ENCODE assay signal across 1 cellular context in the genomic region with DNA sequence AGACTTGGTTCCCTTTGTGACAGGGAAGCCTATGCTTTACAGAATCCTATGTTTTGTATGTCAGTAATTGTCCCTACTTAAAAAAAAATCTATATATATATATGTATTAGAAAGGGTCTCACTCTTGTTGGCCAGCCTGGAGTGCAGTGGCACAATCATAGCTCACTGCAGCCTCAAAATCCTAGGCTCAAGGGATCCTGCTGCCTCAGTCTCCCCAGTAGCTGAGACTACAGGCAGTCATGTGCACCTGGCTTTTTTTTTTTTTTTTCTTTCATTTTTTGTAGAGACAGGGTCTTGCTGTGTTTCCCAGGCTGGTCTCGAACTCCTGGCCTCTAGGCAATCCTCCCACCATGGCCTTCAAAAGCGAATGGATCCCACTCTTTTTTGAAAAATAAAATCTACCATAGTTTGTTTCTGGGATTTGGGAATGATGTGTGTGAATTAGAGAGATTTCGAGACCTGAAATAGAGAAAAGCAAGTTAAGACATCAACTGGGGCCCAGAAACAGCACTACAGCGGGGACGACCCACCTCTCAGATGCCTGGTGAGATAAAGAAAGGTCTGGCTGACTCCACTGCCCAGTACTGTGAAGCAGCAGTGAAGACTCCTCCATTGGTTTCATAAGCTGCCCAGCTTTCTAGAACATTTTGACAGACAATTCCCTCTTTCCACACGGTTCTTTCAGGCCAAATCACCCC.
TF ChIP-seq lines count a peak whose summit lies in the region.

No MANE protein-coding gene starts in this region.

TF ChIP-seq in GM23338, 12 proteins besides CTCF, POLR2A, EP300 and RAD21 (continued from another document):
- TF ChIP-seq, protein P1, sequence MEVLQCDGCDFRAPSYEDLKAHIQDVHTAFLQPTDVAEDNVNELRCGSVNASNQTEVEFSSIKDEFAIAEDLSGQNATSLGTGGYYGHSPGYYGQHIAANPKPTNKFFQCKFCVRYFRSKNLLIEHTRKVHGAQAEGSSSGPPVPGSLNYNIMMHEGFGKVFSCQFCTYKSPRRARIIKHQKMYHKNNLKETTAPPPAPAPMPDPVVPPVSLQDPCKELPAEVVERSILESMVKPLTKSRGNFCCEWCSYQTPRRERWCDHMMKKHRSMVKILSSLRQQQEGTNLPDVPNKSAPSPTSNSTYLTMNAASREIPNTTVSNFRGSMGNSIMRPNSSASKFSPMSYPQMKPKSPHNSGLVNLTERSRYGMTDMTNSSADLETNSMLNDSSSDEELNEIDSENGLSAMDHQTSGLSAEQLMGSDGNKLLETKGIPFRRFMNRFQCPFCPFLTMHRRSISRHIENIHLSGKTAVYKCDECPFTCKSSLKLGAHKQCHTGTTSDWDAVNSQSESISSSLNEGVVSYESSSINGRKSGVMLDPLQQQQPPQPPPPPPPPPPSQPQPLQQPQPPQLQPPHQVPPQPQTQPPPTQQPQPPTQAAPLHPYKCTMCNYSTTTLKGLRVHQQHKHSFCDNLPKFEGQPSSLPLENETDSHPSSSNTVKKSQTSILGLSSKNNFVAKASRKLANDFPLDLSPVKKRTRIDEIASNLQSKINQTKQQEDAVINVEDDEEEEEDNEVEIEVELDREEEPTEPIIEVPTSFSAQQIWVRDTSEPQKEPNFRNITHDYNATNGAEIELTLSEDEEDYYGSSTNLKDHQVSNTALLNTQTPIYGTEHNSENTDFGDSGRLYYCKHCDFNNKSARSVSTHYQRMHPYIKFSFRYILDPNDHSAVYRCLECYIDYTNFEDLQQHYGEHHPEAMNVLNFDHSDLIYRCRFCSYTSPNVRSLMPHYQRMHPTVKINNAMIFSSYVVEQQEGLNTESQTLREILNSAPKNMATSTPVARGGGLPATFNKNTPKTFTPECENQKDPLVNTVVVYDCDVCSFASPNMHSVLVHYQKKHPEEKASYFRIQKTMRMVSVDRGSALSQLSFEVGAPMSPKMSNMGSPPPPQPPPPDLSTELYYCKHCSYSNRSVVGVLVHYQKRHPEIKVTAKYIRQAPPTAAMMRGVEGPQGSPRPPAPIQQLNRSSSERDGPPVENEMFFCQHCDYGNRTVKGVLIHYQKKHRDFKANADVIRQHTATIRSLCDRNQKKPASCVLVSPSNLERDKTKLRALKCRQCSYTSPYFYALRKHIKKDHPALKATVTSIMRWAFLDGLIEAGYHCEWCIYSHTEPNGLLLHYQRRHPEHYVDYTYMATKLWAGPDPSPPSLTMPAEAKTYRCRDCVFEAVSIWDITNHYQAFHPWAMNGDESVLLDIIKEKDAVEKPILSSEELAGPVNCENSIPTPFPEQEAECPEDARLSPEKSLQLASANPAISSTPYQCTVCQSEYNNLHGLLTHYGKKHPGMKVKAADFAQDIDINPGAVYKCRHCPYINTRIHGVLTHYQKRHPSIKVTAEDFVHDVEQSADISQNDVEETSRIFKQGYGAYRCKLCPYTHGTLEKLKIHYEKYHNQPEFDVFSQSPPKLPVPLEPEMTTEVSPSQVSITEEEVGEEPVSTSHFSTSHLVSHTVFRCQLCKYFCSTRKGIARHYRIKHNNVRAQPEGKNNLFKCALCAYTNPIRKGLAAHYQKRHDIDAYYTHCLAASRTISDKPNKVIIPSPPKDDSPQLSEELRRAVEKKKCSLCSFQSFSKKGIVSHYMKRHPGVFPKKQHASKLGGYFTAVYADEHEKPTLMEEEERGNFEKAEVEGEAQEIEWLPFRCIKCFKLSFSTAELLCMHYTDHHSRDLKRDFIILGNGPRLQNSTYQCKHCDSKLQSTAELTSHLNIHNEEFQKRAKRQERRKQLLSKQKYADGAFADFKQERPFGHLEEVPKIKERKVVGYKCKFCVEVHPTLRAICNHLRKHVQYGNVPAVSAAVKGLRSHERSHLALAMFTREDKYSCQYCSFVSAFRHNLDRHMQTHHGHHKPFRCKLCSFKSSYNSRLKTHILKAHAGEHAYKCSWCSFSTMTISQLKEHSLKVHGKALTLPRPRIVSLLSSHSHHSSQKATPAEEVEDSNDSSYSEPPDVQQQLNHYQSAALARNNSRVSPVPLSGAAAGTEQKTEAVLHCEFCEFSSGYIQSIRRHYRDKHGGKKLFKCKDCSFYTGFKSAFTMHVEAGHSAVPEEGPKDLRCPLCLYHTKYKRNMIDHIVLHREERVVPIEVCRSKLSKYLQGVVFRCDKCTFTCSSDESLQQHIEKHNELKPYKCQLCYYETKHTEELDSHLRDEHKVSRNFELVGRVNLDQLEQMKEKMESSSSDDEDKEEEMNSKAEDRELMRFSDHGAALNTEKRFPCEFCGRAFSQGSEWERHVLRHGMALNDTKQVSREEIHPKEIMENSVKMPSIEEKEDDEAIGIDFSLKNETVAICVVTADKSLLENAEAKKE (CRISPR knock-in tag; IDR thresholded peaks at IDR 0.05), result no peak
